In genomic region chr5:54703091-54703490, GRCh38 we compare ENCODE assay signal across 11 cellular contexts.
A peak's percentile ranks its signal among the peaks of the same experiment; 100 is the strongest.
DNase-seq lines count a peak whose midpoint lies in the region; ATAC-seq and TF ChIP-seq lines count a peak whose summit lies in the region.
"Had no signal": no experiment of that assay in that cellular context is flagged by ENCODE, and none has a peak within 500 bp of the region (broad histone marks: within the 10 kb centered on the region; RNA-seq: fewer than 3 reads in every experiment).

No MANE protein-coding gene starts in this region.

- TF ChIP-seq POLR2A in right lobe of liver (IDR thresholded peaks at IDR 0.05) (no peak), uterus (IDR thresholded peaks at IDR 0.05) (no peak)

- WGBS in right lobe of liver (ENCODE audit: insufficient coverage, low coverage, low lambda C conversion rate, missing lambda C conversion rate): 40% methylated on average over 1 of the region's 2 CpGs

- peaks cover 0 to 16% (median 0%) of the 10 kb centered on the region in 4 donors for H3K4me1 ChIP-seq in right lobe of liver
- H3K4me1 ChIP-seq in uterus: peaks cover 0 to 6% of the 10 kb centered on the region in 2 donors
- H3K4me1 ChIP-seq: parathyroid adenoma had no signal

- no peak overlapping the region for H3K4me3 ChIP-seq in right lobe of liver
- H3K4me3 ChIP-seq in uterus: no peak overlapping the region
- H3K4me3 ChIP-seq: suprapubic skin had no signal

- H3K9me3 ChIP-seq in right lobe of liver: no peaks in the 10 kb centered on the region
- no peaks in the 10 kb centered on the region for H3K9me3 ChIP-seq in uterus
- H3K9me3 ChIP-seq: suprapubic skin had no signal

- peak; percentile 54 to 83 (median 60) for ATAC-seq in right lobe of liver

- intact Hi-C loops in right lobe of liver (cut with DNase I): no loop called here
- intact Hi-C loops in uterus (cut with DNase I; ENCODE audit: low total_unique reads): no loop called here

- TF ChIP-seq CTCF in right lobe of liver (IDR thresholded peaks at IDR 0.05) (no peak), uterus (IDR thresholded peaks at IDR 0.05) (no peak)

- H3K27me3 ChIP-seq in right lobe of liver (no peaks in the 10 kb centered on the region), uterus (no peaks in the 10 kb centered on the region)
- H3K27me3 ChIP-seq: suprapubic skin had no signal

- H3K27ac ChIP-seq in right lobe of liver: peak overlapping the region in 1 of 3 donors; percentile 1
- H3K27ac ChIP-seq in uterus: no peak overlapping the region
- H3K27ac ChIP-seq: 22Rv1, parathyroid adenoma had no signal

- peak; percentile 19 for DNase-seq in DMS153 (lab: John Stamatoyannopoulos, UW)
- no peak for DNase-seq in DMS153 treated with DMSO at 0.1 percent for 48 hours (lab: John Stamatoyannopoulos, UW; ENCODE audit: unreplicated experiment)
- peak; percentile 86 for DNase-seq in dermis blood vessel endothelial cell
- peak in 1 of 3 donors; percentile 55 for DNase-seq in right lobe of liver
- peak; percentile 46 to 63 for DNase-seq in uterus
- DNase-seq in iPS-NIHi11 (ENCODE audit: low spot score): no peak
- no peak for DNase-seq in HuH-7.5 (ENCODE audit: low spot score)
- no peak for DNase-seq in stimulated activated CD4-positive, alpha-beta T cell treated with anti-CD3 and anti-CD28 coated beads, Interleukin-2, amount 100 ng/mL, for 24 hours

- H3K36me3 ChIP-seq in right lobe of liver (no peaks in the 10 kb centered on the region), uterus (no peaks in the 10 kb centered on the region)
- H3K36me3 ChIP-seq: suprapubic skin had no signal

Comparison
In these comparisons a context has a peak if more than half of its experiments do, and no peak if none do; other contexts are left out.
1. DNase-seq: peak in DMS153 (single experiment), dermis blood vessel endothelial cell (single experiment) and uterus (2 of 2); none in DMS153 treated with DMSO at 0.1 percent for 48 hours (single experiment), iPS-NIHi11 (single experiment), HuH-7.5 (single experiment) and stimulated activated CD4-positive, alpha-beta T cell treated with anti-CD3 and anti-CD28 coated beads, Interleukin-2, amount 100 ng/mL, for 24 hours (0 of 2).